21 cellular contexts compared by ENCODE assay signal in genomic region chr13:52383362-52383761, GRCh38. TPM values are rescaled to one million over a fixed set of nuclear protein-coding genes. Genes with fewer than 3 reads are reported as not detected.
DNase-seq lines count a peak whose midpoint lies in the region; ATAC-seq, FAIRE-seq and TF ChIP-seq lines count a peak whose summit lies in the region.
"Had no signal": no experiment of that assay in that cellular context is flagged by ENCODE, and none has a peak within 500 bp of the region (broad histone marks: within the 10 kb centered on the region; RNA-seq: fewer than 3 reads in every experiment).

No MANE protein-coding gene starts in this region.

- no peak overlapping the region for H3K4ac ChIP-seq in IMR-90 (ENCODE audit: low read depth, low read length)

- intact Hi-C loops in IMR-90 (cut with micrococcal nuclease): no loop called here

- H3K9me1 ChIP-seq in IMR-90 (ENCODE audit: insufficient read depth, low read length) (no peaks in the 10 kb centered on the region), keratinocyte (ENCODE audit: control insufficient read depth, extremely low read depth, insufficient read depth, low read length) (no peaks in the 10 kb centered on the region)

- dilution Hi-C loops in IMR-90 (cut with HindIII; ENCODE audit: low sequenced_read_pairs, unreplicated experiment): no loop called here
- dilution Hi-C loops in keratinocyte (cut with MboI; ENCODE audit: extremely low pct_ligation_motif_present, low sequenced_read_pairs): no loop called here

- no peak overlapping the region for H3K23ac ChIP-seq in IMR-90 (ENCODE audit: low read depth, low read length)

- H3K27ac ChIP-seq in IMR-90 (ENCODE audit: insufficient read depth, low read length): no peak overlapping the region
- no peak overlapping the region for H3K27ac ChIP-seq in keratinocyte (ENCODE audit: control insufficient read depth, insufficient read depth, low read length)
- no peak overlapping the region for H3K27ac ChIP-seq in brain microvascular endothelial cell
- H3K27ac ChIP-seq: BLaER1 had no signal

- no peak overlapping the region for H2BK15ac ChIP-seq in IMR-90 (ENCODE audit: low read depth, low read length)

- no peaks in the 10 kb centered on the region for H3K79me2 ChIP-seq in keratinocyte (ENCODE audit: control insufficient read depth, insufficient read depth, low read length)

- no TSS peak for BruUV-seq in IMR-90 (replicated peaks; lab: Mats Ljungman, UMichigan)

- no peak overlapping the region for H2BK5ac ChIP-seq in IMR-90 (ENCODE audit: low read depth, low read length, poor library complexity, severe bottlenecking)

- no peak overlapping the region for H4K5ac ChIP-seq in IMR-90 (ENCODE audit: low read depth, low read length)

- no peaks in the 10 kb centered on the region for H3K79me1 ChIP-seq in IMR-90 (ENCODE audit: low read depth in 1 of 2, low read length in 2 of 2)

- no peak overlapping the region for H3K4me2 ChIP-seq in IMR-90 (ENCODE audit: low read depth, low read length)
- no peak overlapping the region for H3K4me2 ChIP-seq in keratinocyte (ENCODE audit: control insufficient read depth, extremely low read depth, insufficient read depth, low read depth, low read length)
- H3K4me2 ChIP-seq: BLaER1 had no signal

- CTCF ChIA-PET in IMR-90 (lab: Yijun Ruan, JAX): no interaction called here

- H3K56ac ChIP-seq in IMR-90 (ENCODE audit: extremely low read depth, insufficient read depth, low read length): no peak overlapping the region

- H3K9ac ChIP-seq in IMR-90 (ENCODE audit: low read depth, low read length) (no peak overlapping the region), keratinocyte (ENCODE audit: control insufficient read depth, extremely low read depth, insufficient read depth, low read length) (no peak overlapping the region)
- H3K9ac ChIP-seq: BLaER1 had no signal

- no peak overlapping the region for H3K18ac ChIP-seq in IMR-90 (ENCODE audit: low read depth, low read length)

- no peak overlapping the region for H2AK5ac ChIP-seq in IMR-90 (ENCODE audit: low read depth, low read length)

- POLR2A ChIA-PET in IMR-90 (lab: Charles Lee; ENCODE audit: unreplicated experiment): no interaction called here

- no peak for DNase-seq in H54 (ENCODE audit: insufficient read length, low spot score)
- DNase-seq in IMR-90: peak; percentile 28
- peak; percentile 13 for DNase-seq in choroid plexus epithelial cell (ENCODE audit: low read depth)
- no peak for DNase-seq in keratinocyte (ENCODE audit: low read depth, low spot score)
- no peak for DNase-seq in brain microvascular endothelial cell
- DNase-seq: ACHN; CD4-positive, alpha-beta T cell; COR-L47; DMS 273 treated with DMSO at 0.1 percent for 48 hours; DMS79 treated with DMSO at 0.1 percent for 48 hours; H9; Karpas-422; NCI-H1694; NCI-H2081; NCI-H2171; NCI-H526 treated with DMSO at 0.1 percent for 48 hours; SHP77 had no signal

- no peak overlapping the region for H2AFZ ChIP-seq in IMR-90 (replicated peaks; ENCODE audit: low read length, poor library complexity)
- H2AFZ ChIP-seq in keratinocyte (ENCODE audit: control insufficient read depth, low read length): no peak overlapping the region

- no CpG with 5 or more reads among the region's 1 CpG for WGBS in IMR-90 (ENCODE audit: extremely low coverage in 2 of 2, insufficient read length in 1 of 2), 2 experiments

- H4K91ac ChIP-seq in IMR-90 (ENCODE audit: insufficient read depth, low read depth, low read length): no peak overlapping the region

- H3K36me3 ChIP-seq in IMR-90 (ENCODE audit: control insufficient read depth, insufficient read depth, low read length) (no peaks in the 10 kb centered on the region), keratinocyte (ENCODE audit: control insufficient read depth in 2 of 2, extremely low read depth in 1 of 2, insufficient read depth in 2 of 2, low read length in 2 of 2) (peaks cover 6 to 9% of the 10 kb centered on the region in 2 experiments), brain microvascular endothelial cell (replicated peaks) (no peaks in the 10 kb centered on the region)

- ATAC-seq in IMR-90 (ENCODE audit: low read depth): no peak
- no peak for ATAC-seq in GM21367 (IDR thresholded peaks at IDR 0.05; ENCODE audit: unreplicated experiment)
- ATAC-seq in HG03280 (IDR thresholded peaks at IDR 0.05; ENCODE audit: unreplicated experiment): no peak

- H3K27me3 ChIP-seq in IMR-90 (ENCODE audit: control insufficient read depth, insufficient read depth, low read length): peaks cover 2% of the 10 kb centered on the region; the same call in 1 of the 2 replicates
- H3K27me3 ChIP-seq in keratinocyte (ENCODE audit: control insufficient read depth, extremely low read depth, insufficient read depth, low read length): no peaks in the 10 kb centered on the region
- no peaks in the 10 kb centered on the region for H3K27me3 ChIP-seq in brain microvascular endothelial cell (replicated peaks)
- H3K27me3 ChIP-seq: BLaER1 had no signal

- H2BK120ac ChIP-seq in IMR-90 (ENCODE audit: low read depth, low read length): no peak overlapping the region

- TF ChIP-seq RAD21 in IMR-90 (IDR thresholded peaks at IDR 0.05; ENCODE audit: low read length): no peak

- no peak overlapping the region for H3K14ac ChIP-seq in IMR-90 (replicated peaks; ENCODE audit: low read depth, low read length)

- peaks cover 2% of the 10 kb centered on the region; the same call in 1 of the 2 replicates for H3K4me1 ChIP-seq in IMR-90 (ENCODE audit: control insufficient read depth, insufficient read depth, low read length)
- no peaks in the 10 kb centered on the region for H3K4me1 ChIP-seq in keratinocyte (ENCODE audit: control insufficient read depth, extremely low read depth, insufficient read depth, low read length)
- H3K4me1 ChIP-seq: BLaER1 had no signal

- no peaks in the 10 kb centered on the region for H4K20me1 ChIP-seq in IMR-90 (ENCODE audit: insufficient read depth, low read length)
- no peaks in the 10 kb centered on the region for H4K20me1 ChIP-seq in keratinocyte (ENCODE audit: control insufficient read depth, extremely low read depth, insufficient read depth, low read length)
- H4K20me1 ChIP-seq: BLaER1 had no signal

- H3K9me3 ChIP-seq in IMR-90 (ENCODE audit: control insufficient read depth, insufficient read depth, low read length): no peaks in the 10 kb centered on the region
- no peaks in the 10 kb centered on the region for H3K9me3 ChIP-seq in keratinocyte (ENCODE audit: control insufficient read depth, low read depth, low read length)
- H3K9me3 ChIP-seq: BLaER1 had no signal

- H3K4me3 ChIP-seq in IMR-90 (ENCODE audit: insufficient read depth, low read depth, low read length) (no peak overlapping the region), choroid plexus epithelial cell (ENCODE audit: low read depth, low read length) (no peak overlapping the region), keratinocyte (ENCODE audit: control insufficient read depth in 2 of 3, extremely low read depth in 1 of 3, insufficient read depth in 2 of 3, low read depth in 1 of 3, low read length in 3 of 3) (no peak overlapping the region), brain microvascular endothelial cell (ENCODE audit: low read depth, low read length) (no peak overlapping the region)
- H3K4me3 ChIP-seq: BLaER1 had no signal

- no peak overlapping the region for H2AK9ac ChIP-seq in IMR-90 (replicated peaks; ENCODE audit: low read depth, low read length, poor library complexity)

- TF ChIP-seq CTCF in IMR-90 (conservative IDR thresholded peaks at IDR 0.05; ENCODE audit: low read depth, low read length) (no peak), choroid plexus epithelial cell (conservative IDR thresholded peaks at IDR 0.05; ENCODE audit: low read depth, low read length) (no peak), keratinocyte (optimal IDR thresholded peaks at IDR 0.05 in 1 of 3, IDR thresholded peaks at IDR 0.05 in 1 of 3, conservative IDR thresholded peaks at IDR 0.05 in 1 of 3; ENCODE audit: extremely low read depth in 1 of 3, insufficient read depth in 2 of 3, low read length in 3 of 3) (no peak), brain microvascular endothelial cell (IDR thresholded peaks at IDR 0.05; ENCODE audit: low read depth, low read length, missing control alignments) (no peak)

- TF ChIP-seq POLR2A in H54 (IDR thresholded peaks at IDR 0.05; ENCODE audit: low read depth, low read length): no peak
- TF ChIP-seq POLR2A in IMR-90 (IDR thresholded peaks at IDR 0.05; ENCODE audit: low read depth, low read length): no peak

- no peak overlapping the region for H2BK20ac ChIP-seq in IMR-90 (ENCODE audit: low read depth, low read length)

- in situ Hi-C loops in IMR-90 (cut with MboI; ENCODE audit: low sequenced_read_pairs) (no loop called here), brain microvascular endothelial cell (cut with HindIII; ENCODE audit: low pct_ligation_motif_present, low sequenced_read_pairs) (no loop called here)

- FAIRE-seq in H54 (lab: Jason Lieb, UNC) (peak; percentile 11), keratinocyte (lab: Jason Lieb, UNC) (peak; percentile 41)
- FAIRE-seq: HTR-8/SVneo had no signal

- no peak overlapping the region for H4K8ac ChIP-seq in IMR-90 (ENCODE audit: low read depth in 2 of 2, low read length in 2 of 2)

TF ChIP-seq in IMR-90, 13 proteins besides CTCF, POLR2A, EP300 and RAD21:
- no peak for TF ChIP-seq CEBPB (IDR thresholded peaks at IDR 0.05; ENCODE audit: low read depth, low read length)
- TF ChIP-seq BHLHE40 (IDR thresholded peaks at IDR 0.05; ENCODE audit: low read depth, low read length): no peak
- TF ChIP-seq MAZ (IDR thresholded peaks at IDR 0.05; ENCODE audit: borderline replicate concordance, low read depth, low read length): no peak
- TF ChIP-seq SMC3 (IDR thresholded peaks at IDR 0.05; ENCODE audit: low read depth, low read length): no peak
- no peak for TF ChIP-seq MXI1 (IDR thresholded peaks at IDR 0.05; ENCODE audit: borderline replicate concordance, low read depth, low read length)

RNA-seq across cellular contexts. Expression of gene THSD1, which starts 22.6 kb away (rescaled TPM):
- total RNA-seq in IMR-90 (2012; rRNA removed): 14.7 and 19.0 TPM in 2 replicates
- 10.9 and 12.1 TPM in 2 replicates for polyA plus RNA-seq in IMR-90 (2012; rRNA removed)
- polyA plus RNA-seq in IMR-90 (2012; cell fraction: cytosol; rRNA removed): 7.1 and 8.5 TPM in 2 replicates
- polyA plus RNA-seq in IMR-90 (2012; cell fraction: nucleus; rRNA removed; ENCODE audit: low replicate concordance): 10.3 and 11.6 TPM in 2 replicates
- 9.2 to 15.4 TPM (median 9.7 TPM) in 3 replicates for polyA plus RNA-seq in keratinocyte
- polyA plus RNA-seq in keratinocyte (2011; ENCODE audit: low read depth): 8.0 TPM
- polyA plus RNA-seq in keratinocyte (2011; cell fraction: cytosol; rRNA removed): 5.2 and 5.3 TPM in 2 replicates
- polyA plus RNA-seq in keratinocyte (2011; cell fraction: nucleus; rRNA removed): 21.1 and 25.2 TPM in 2 replicates
- polyA plus RNA-seq in keratinocyte (2012; ENCODE audit: low replicate concordance): 6.5 and 11.4 TPM in 2 replicates
- polyA minus RNA-seq in keratinocyte: 9.6 to 25.4 TPM (median 19.5 TPM) in 3 replicates
- polyA minus RNA-seq in keratinocyte (2011; cell fraction: cytosol; rRNA and poly(A)+ RNA removed): 10.7 TPM
- polyA minus RNA-seq in keratinocyte (2011; cell fraction: nucleus; rRNA and poly(A)+ RNA removed): 20.2 and 27.3 TPM in 2 replicates

Comparison
In these comparisons a context has a peak if more than half of its experiments do, and no peak if none do; other contexts are left out.
1. DNase-seq: peak in IMR-90 (single experiment) and choroid plexus epithelial cell (single experiment); none in H54 (single experiment), keratinocyte (single experiment) and brain microvascular endothelial cell (single experiment).